In the genomic region with DNA sequence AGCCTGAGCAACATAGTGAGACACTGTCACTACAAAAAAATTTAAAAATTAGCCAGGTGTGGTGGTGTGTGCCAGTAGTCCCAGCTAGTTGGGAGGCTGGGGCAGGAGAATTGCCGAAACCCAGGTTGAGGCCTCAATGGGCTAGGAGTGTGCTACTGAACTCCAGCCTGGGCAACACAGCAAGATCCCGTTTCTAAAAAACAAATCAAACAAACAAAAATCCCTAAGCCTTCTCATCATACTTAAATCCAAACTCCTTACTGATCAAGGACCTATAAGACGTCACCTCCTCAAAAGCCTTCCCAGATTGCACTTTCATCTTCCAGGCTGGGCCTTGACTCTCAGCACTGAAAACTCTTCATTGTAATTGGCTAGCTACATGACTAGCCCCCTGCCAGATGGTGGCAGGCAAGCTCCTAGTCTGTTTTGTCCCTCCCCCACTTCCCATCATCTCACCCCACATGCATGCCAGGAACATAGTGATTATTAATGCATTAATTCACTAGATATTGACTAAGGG, we compare ENCODE assay signal across 13 cellular contexts. TPM values are rescaled to one million over a fixed set of nuclear protein-coding genes. Genes with fewer than 3 reads are reported as not detected.
DNase-seq lines count a peak whose midpoint lies in the region; ATAC-seq, FAIRE-seq and TF ChIP-seq lines count a peak whose summit lies in the region.
"Had no signal": no experiment of that assay in that cellular context is flagged by ENCODE, and none has a peak within 500 bp of the region (broad histone marks: within the 10 kb centered on the region; RNA-seq: fewer than 3 reads in every experiment).

No MANE protein-coding gene starts in this region.

- no peak overlapping the region for H3K27ac ChIP-seq in PC-3 (ENCODE audit: low read length)
- no peak overlapping the region for H3K27ac ChIP-seq in endothelial cell of umbilical vein (ENCODE audit: insufficient read depth, low read depth, low read length)
- peak overlapping the region; percentile 23 for H3K27ac ChIP-seq in vagina

- no peaks in the 10 kb centered on the region for H3K36me3 ChIP-seq in PC-3 (ENCODE audit: low read depth, low read length)
- H3K36me3 ChIP-seq in endothelial cell of umbilical vein (ENCODE audit: control insufficient read depth in 2 of 2, extremely low read depth in 1 of 2, insufficient read depth in 2 of 2, low read length in 2 of 2), result no peaks in the 10 kb centered on the region
- H3K36me3 ChIP-seq in vagina, result no peaks in the 10 kb centered on the region

- ATAC-seq in PC-3, result no peak
- ATAC-seq in GM19455 (IDR thresholded peaks at IDR 0.05; ENCODE audit: unreplicated experiment), result no peak
- no peak for ATAC-seq in HG03442 (IDR thresholded peaks at IDR 0.05; ENCODE audit: unreplicated experiment)

- no peak for DNase-seq in activated naive CD8-positive, alpha-beta T cell treated with anti-CD3 and anti-CD28 coated beads for 36 hours
- DNase-seq in PC-3 (peak; percentile 44), endothelial cell of umbilical vein (ENCODE audit: low read depth, low spot score) (peak; percentile 64), vagina (ENCODE audit: extremely low spot score in 2 of 2) (no peak), NCI-H2081 (lab: John Stamatoyannopoulos, UW) (no peak)
- DNase-seq: activated T-cell treated with anti-CD3 and anti-CD28 coated beads for 4 hours; CD4-positive, CD25-positive, alpha-beta regulatory T cell; NCI-H187 treated with DMSO at 0.1 percent for 48 hours had no signal

- H3K4me2 ChIP-seq in PC-3 (ENCODE audit: low read length) (no peak overlapping the region), endothelial cell of umbilical vein (ENCODE audit: insufficient read depth, low read length) (no peak overlapping the region)

- no peaks in the 10 kb centered on the region for H3K9me3 Mint-ChIP-seq in activated naive CD8-positive, alpha-beta T cell (ENCODE audit: low read depth)
- no peaks in the 10 kb centered on the region for H3K9me3 Mint-ChIP-seq in activated naive CD8-positive, alpha-beta T cell treated with anti-CD3 and anti-CD28 coated beads for 36 hours
- H3K9me3 Mint-ChIP-seq: CD4-positive, CD25-positive, alpha-beta regulatory T cell had no signal

- TF ChIP-seq POLR2A in endothelial cell of umbilical vein (IDR thresholded peaks at IDR 0.05; ENCODE audit: low read depth, low read length), result no peak
- no peak for TF ChIP-seq POLR2A in vagina (IDR thresholded peaks at IDR 0.05)

- no peak overlapping the region for H2AFZ ChIP-seq in PC-3 (ENCODE audit: low read length)
- H2AFZ ChIP-seq in endothelial cell of umbilical vein (ENCODE audit: low read depth, low read length), result no peak overlapping the region

- H3F3A ChIP-seq in PC-3 (ENCODE audit: low read length, unreplicated experiment), result peaks cover 2% of the 10 kb centered on the region

- H3K4me3 ChIP-seq in PC-3 (ENCODE audit: low read length), result no peak overlapping the region
- H3K4me3 ChIP-seq in endothelial cell of umbilical vein (replicated peaks in 1 of 3; ENCODE audit: insufficient read depth in 1 of 3, low read depth in 1 of 3, low read length in 3 of 3), result no peak overlapping the region
- H3K4me3 ChIP-seq in vagina, result no peak overlapping the region
- H3K4me3 ChIP-seq: SK-N-MC had no signal

- H3K36me3 Mint-ChIP-seq in activated naive CD8-positive, alpha-beta T cell, result peaks cover under 1% of the 10 kb centered on the region
- H3K36me3 Mint-ChIP-seq in activated naive CD8-positive, alpha-beta T cell treated with anti-CD3 and anti-CD28 coated beads for 36 hours, result no peaks in the 10 kb centered on the region

- no peaks in the 10 kb centered on the region for H3K9me3 ChIP-seq in PC-3 (ENCODE audit: low read length)
- H3K9me3 ChIP-seq in endothelial cell of umbilical vein (replicated peaks; ENCODE audit: control insufficient read depth, insufficient read depth, low read length), result no peaks in the 10 kb centered on the region
- no peaks in the 10 kb centered on the region for H3K9me3 ChIP-seq in vagina

- FAIRE-seq in endothelial cell of umbilical vein (lab: Jason Lieb, UNC), result no peak
- FAIRE-seq: colon had no signal

- peaks cover 10% of the 10 kb centered on the region for H3K4me1 ChIP-seq in PC-3 (ENCODE audit: insufficient read depth, low read length)
- peaks cover 11% of the 10 kb centered on the region for H3K4me1 ChIP-seq in endothelial cell of umbilical vein (ENCODE audit: control insufficient read depth, extremely low read depth, insufficient read depth, low read length)
- peaks cover 17% of the 10 kb centered on the region for H3K4me1 ChIP-seq in vagina

- H3K79me2 ChIP-seq in PC-3 (ENCODE audit: low read length) (no peaks in the 10 kb centered on the region), endothelial cell of umbilical vein (ENCODE audit: control insufficient read depth, insufficient read depth, low read length) (no peaks in the 10 kb centered on the region)

- no TSS peak for BruUV-seq in PC-3 (replicated peaks; lab: Mats Ljungman, UMichigan)
- no TSS peak for BruUV-seq in endothelial cell of umbilical vein (replicated peaks; lab: Mats Ljungman, UMichigan)

- peak overlapping the region; percentile 55 for H3K27ac Mint-ChIP-seq in activated naive CD8-positive, alpha-beta T cell
- no peak overlapping the region for H3K27ac Mint-ChIP-seq in activated naive CD8-positive, alpha-beta T cell treated with anti-CD3 and anti-CD28 coated beads for 36 hours

- H4K20me1 ChIP-seq in PC-3 (ENCODE audit: low read length) (no peaks in the 10 kb centered on the region), endothelial cell of umbilical vein (replicated peaks; ENCODE audit: control insufficient read depth, extremely low read depth, insufficient read depth, low read length) (no peaks in the 10 kb centered on the region)

- POLR2A ChIA-PET in PC-3 (lab: Charles Lee; ENCODE audit: unreplicated experiment), result no interaction called here
- POLR2A ChIA-PET in endothelial cell of umbilical vein (lab: Charles Lee), result interaction anchor here (0.6 to 1.4 kb wide), 2 partner anchors 20 to 47 kb away, joined by 4 read pairs; no protein-coding TSS in a partner anchor

- H3K9ac ChIP-seq in PC-3 (ENCODE audit: low read length) (no peak overlapping the region), endothelial cell of umbilical vein (replicated peaks; ENCODE audit: extremely low read depth, insufficient read depth, low read length) (no peak overlapping the region)

- H3K4me3 Mint-ChIP-seq in activated naive CD8-positive, alpha-beta T cell, result no peak overlapping the region
- H3K4me3 Mint-ChIP-seq in activated naive CD8-positive, alpha-beta T cell treated with anti-CD3 and anti-CD28 coated beads for 36 hours, result no peak overlapping the region

- dilution Hi-C loops in endothelial cell of umbilical vein (cut with MboI; ENCODE audit: extremely low pct_ligation_motif_present, low sequenced_read_pairs), result no loop called here

- CTCF ChIA-PET in PC-3 (lab: Charles Lee) (no interaction called here), endothelial cell of umbilical vein (lab: Charles Lee) (interaction anchor here (0.6 to 6.1 kb wide), 5 partner anchors 19 to 213 kb away, joined by 3 to 58 read pairs (median 4); a partner anchor contains a TSS)

- no peaks in the 10 kb centered on the region for H3K27me3 ChIP-seq in PC-3 (ENCODE audit: low read length)
- H3K27me3 ChIP-seq in endothelial cell of umbilical vein (ENCODE audit: control insufficient read depth in 2 of 2, insufficient read depth in 2 of 2, low read length in 2 of 2), result no peaks in the 10 kb centered on the region
- H3K27me3 ChIP-seq in vagina, result no peaks in the 10 kb centered on the region

- TF ChIP-seq CTCF in PC-3 (conservative IDR thresholded peaks at IDR 0.05; ENCODE audit: low read depth, low read length), result peak; percentile 27; the same call in 1 of the 2 replicates
- TF ChIP-seq CTCF in endothelial cell of umbilical vein (IDR thresholded peaks at IDR 0.05; ENCODE audit: extremely low read depth in 1 of 2, insufficient read depth in 1 of 2, low read depth in 1 of 2, low read length in 2 of 2), result peak in 1 of 2 donors; percentile 6
- TF ChIP-seq CTCF in vagina (IDR thresholded peaks at IDR 0.05), result no peak

- H3K27me3 Mint-ChIP-seq in activated naive CD8-positive, alpha-beta T cell, result peaks cover 5% of the 10 kb centered on the region
- H3K27me3 Mint-ChIP-seq in activated naive CD8-positive, alpha-beta T cell treated with anti-CD3 and anti-CD28 coated beads for 36 hours, result peaks cover 10% of the 10 kb centered on the region

- intact Hi-C loops in PC-3 (cut with micrococcal nuclease) (no loop called here), endothelial cell of umbilical vein (cut with micrococcal nuclease) (no loop called here), vagina (cut with DNase I) (loop anchor here (5.0 kb wide), 1 partner anchor 62 kb away; a partner anchor contains a TSS)

- no peaks in the 10 kb centered on the region for H3K9me2 ChIP-seq in PC-3 (replicated peaks; ENCODE audit: low read length)

- H3K4me1 Mint-ChIP-seq in activated naive CD8-positive, alpha-beta T cell (ENCODE audit: low read depth), result peaks cover 35% of the 10 kb centered on the region
- H3K4me1 Mint-ChIP-seq in activated naive CD8-positive, alpha-beta T cell treated with anti-CD3 and anti-CD28 coated beads for 36 hours, result peaks cover 35% of the 10 kb centered on the region

- no peaks in the 10 kb centered on the region for H3K9me1 ChIP-seq in endothelial cell of umbilical vein (replicated peaks; ENCODE audit: control insufficient read depth, extremely low read depth, insufficient read depth, low read length)

RNA-seq across cellular contexts. Expression of a gene that starts 17.5 kb away (rescaled TPM):
- under 1 TPM; 0.70 to 0.80 TPM for total RNA-seq in activated naive CD8-positive, alpha-beta T cell treated with anti-CD3 and anti-CD28 coated beads for 36 hours
- total RNA-seq in PC-3 (2014; rRNA removed), result 1.7 TPM in 1 of 2 replicates, not detected in the other
- total RNA-seq in endothelial cell of umbilical vein, result 3.4 and 4.4 TPM in 2 replicates
- 1.0 and 1.5 TPM in 2 replicates for polyA plus RNA-seq in endothelial cell of umbilical vein
- polyA plus RNA-seq in endothelial cell of umbilical vein (2011; cell fraction: cytosol; rRNA removed), result 0.38 and 0.93 TPM in 2 replicates
- polyA plus RNA-seq in endothelial cell of umbilical vein (2011; cell fraction: nucleus; rRNA removed), result 0.55 and 1.3 TPM in 2 replicates
- polyA plus RNA-seq in endothelial cell of umbilical vein (2012), result 1.6 and 1.7 TPM in 2 replicates
- 0.72 TPM in 1 of 2 replicates, not detected in the other for polyA minus RNA-seq in endothelial cell of umbilical vein
- polyA minus RNA-seq in endothelial cell of umbilical vein (2011; cell fraction: cytosol; rRNA and poly(A)+ RNA removed), result not detected
- polyA minus RNA-seq in endothelial cell of umbilical vein (2011; cell fraction: nucleus; rRNA and poly(A)+ RNA removed), result 2.5 TPM in 1 of 2 replicates, not detected in the other
- not detected for total RNA-seq in vagina
- total RNA-seq: CD4-positive, CD25-positive, alpha-beta regulatory T cell had no signal
- polyA plus RNA-seq: CD4-positive, CD25-positive, alpha-beta regulatory T cell had no signal

RNA-seq across cellular contexts. Expression of a gene that starts 46.5 kb away (rescaled TPM):
- total RNA-seq in activated naive CD8-positive, alpha-beta T cell treated with anti-CD3 and anti-CD28 coated beads for 36 hours, result 1 to 10 TPM; 6.9 to 7.3 TPM
- total RNA-seq in PC-3 (2014; rRNA removed) (5.4 and 6.0 TPM in 2 replicates), endothelial cell of umbilical vein (1.5 and 2.5 TPM in 2 replicates), vagina (12.0 TPM)
- 0.69 and 0.86 TPM in 2 replicates for polyA plus RNA-seq in endothelial cell of umbilical vein
- 0.39 and 0.76 TPM in 2 replicates for polyA plus RNA-seq in endothelial cell of umbilical vein (2011; cell fraction: cytosol; rRNA removed)
- polyA plus RNA-seq in endothelial cell of umbilical vein (2011; cell fraction: nucleus; rRNA removed), result 2.4 and 2.9 TPM in 2 replicates
- 0.50 and 1.1 TPM in 2 replicates for polyA plus RNA-seq in endothelial cell of umbilical vein (2012)
- polyA minus RNA-seq in endothelial cell of umbilical vein, result 0.56 and 0.66 TPM in 2 replicates
- polyA minus RNA-seq in endothelial cell of umbilical vein (2011; cell fraction: cytosol; rRNA and poly(A)+ RNA removed), result 5.5 TPM
- polyA minus RNA-seq in endothelial cell of umbilical vein (2011; cell fraction: nucleus; rRNA and poly(A)+ RNA removed), result 0.82 and 1.2 TPM in 2 replicates

RNA-seq across cellular contexts. Expression of a gene that starts 46.6 kb away (rescaled TPM):
- 10 to 100 TPM; 24.4 to 25.0 TPM for total RNA-seq in activated naive CD8-positive, alpha-beta T cell treated with anti-CD3 and anti-CD28 coated beads for 36 hours
- total RNA-seq in PC-3 (2014; rRNA removed) (67.7 and 102 TPM in 2 replicates), endothelial cell of umbilical vein (29.8 and 33.7 TPM in 2 replicates), vagina (44.4 TPM)
- polyA plus RNA-seq in endothelial cell of umbilical vein, result 13.6 and 14.9 TPM in 2 replicates
- 8.8 and 11.9 TPM in 2 replicates for polyA plus RNA-seq in endothelial cell of umbilical vein (2011; cell fraction: cytosol; rRNA removed)
- polyA plus RNA-seq in endothelial cell of umbilical vein (2011; cell fraction: nucleus; rRNA removed), result 52.8 and 58.8 TPM in 2 replicates
- polyA plus RNA-seq in endothelial cell of umbilical vein (2012), result 18.0 and 20.7 TPM in 2 replicates
- 7.1 and 12.5 TPM in 2 replicates for polyA minus RNA-seq in endothelial cell of umbilical vein
- 12.3 TPM for polyA minus RNA-seq in endothelial cell of umbilical vein (2011; cell fraction: cytosol; rRNA and poly(A)+ RNA removed)
- polyA minus RNA-seq in endothelial cell of umbilical vein (2011; cell fraction: nucleus; rRNA and poly(A)+ RNA removed), result 12.0 and 18.0 TPM in 2 replicates

Comparison
In these comparisons a context has a peak if more than half of its experiments do, and no peak if none do; other contexts are left out.
1. DNase-seq: peak in PC-3 (single experiment) and endothelial cell of umbilical vein (single experiment); none in activated naive CD8-positive, alpha-beta T cell treated with anti-CD3 and anti-CD28 coated beads for 36 hours (single experiment), vagina (0 of 2) and NCI-H2081 (0 of 2).